Comparison of ENCODE assay signal across 34 cellular contexts in the genomic region with DNA sequence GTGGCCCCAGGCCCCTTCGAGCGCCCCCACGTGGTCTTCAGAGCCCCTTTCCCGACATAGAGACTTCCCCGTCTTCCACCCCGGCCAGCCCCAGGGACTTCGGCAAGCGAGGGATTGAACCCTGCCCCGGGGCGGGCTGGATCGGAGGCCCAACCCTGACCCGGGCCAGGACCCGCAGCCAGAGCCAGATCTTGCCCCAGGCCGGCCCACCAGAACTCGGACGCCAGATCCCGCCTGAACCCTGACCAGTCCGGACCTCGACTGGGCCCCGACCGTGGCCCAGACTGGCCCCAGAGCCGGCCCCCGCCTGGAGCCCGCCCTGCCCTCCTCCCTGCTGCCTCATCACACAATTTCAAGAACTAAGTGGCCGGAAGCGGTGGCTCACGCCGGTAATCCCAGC. TPM values are rescaled to one million over a fixed set of nuclear protein-coding genes. Genes with fewer than 3 reads are reported as not detected.
"Had no signal": no experiment of that assay in that cellular context is flagged by ENCODE, and none has a peak within 500 bp of the region (broad histone marks: within the 10 kb centered on the region; RNA-seq: fewer than 3 reads in every experiment).

No MANE protein-coding gene starts in this region.

- H3K27me3 ChIP-seq: neural progenitor cell, right lobe of liver, thyroid gland had no signal

- H3K4me1 ChIP-seq: neural progenitor cell, parathyroid adenoma, right atrium auricular region, right lobe of liver, uterus had no signal

- H3K4me1 Mint-ChIP-seq: immature natural killer cell; mesothelial cell of epicardium; nephron; neural progenitor cell; stimulated activated memory B cell treated with anti-CD40 and anti-IgM and Interleukin-4, amounts not matched to agents 10 μg/mL and 1 μg/mL and 100 μg/mL, for 72 hours; stimulated activated naive CD8-positive, alpha-beta T cell treated with anti-CD3 and anti-CD28 coated beads, Interleukin-15, amount 100 ng/mL, for 72 hours had no signal

- H3K4me3 Mint-ChIP-seq: immature natural killer cell; mesothelial cell of epicardium; nephron; neural progenitor cell; stimulated activated memory B cell treated with anti-CD40 and anti-IgM and Interleukin-4, amounts not matched to agents 10 μg/mL and 1 μg/mL and 100 μg/mL, for 72 hours; stimulated activated naive CD8-positive, alpha-beta T cell treated with anti-CD3 and anti-CD28 coated beads, Interleukin-15, amount 100 ng/mL, for 72 hours had no signal

- DNase-seq: hypothalamus; immature natural killer cell; left ventricle myocardium inferior; mesendoderm; naive B cell; occipital lobe; right lobe of liver; stimulated activated CD4-positive, alpha-beta T cell treated with anti-CD3 and anti-CD28 coated beads, Interleukin-1b, Interleukin-23, amount 100 ng/mL, for 48 hours; stimulated activated CD4-positive, alpha-beta T cell treated with anti-CD3 and anti-CD28 coated beads, Interleukin-2, amount 100 ng/mL, for 48 hours; stimulated activated CD4-positive, alpha-beta T cell treated with anti-CD3 and anti-CD28 coated beads, Interleukin-4, amount 100 ng/mL, for 4 hours; stimulated activated CD8-positive, alpha-beta memory T cell treated with anti-CD3 and anti-CD28 coated beads, Interleukin-4, amount 100 ng/mL, for 48 hours; stimulated activated naive CD4-positive, alpha-beta T cell treated with Interleukin-2 at 50 U/mL for 16 hours; stimulated activated naive CD8-positive, alpha-beta T cell treated with anti-CD3 and anti-CD28 coated beads, Interleukin-15, amount 100 ng/mL, for 72 hours; substantia nigra; thyroid gland; transverse colon had no signal

- H3K27me3 Mint-ChIP-seq: progenitor cell of endocrine pancreas; stimulated activated memory B cell treated with anti-CD40 and anti-IgM and Interleukin-4, amounts not matched to agents 10 μg/mL and 1 μg/mL and 100 μg/mL, for 72 hours; stimulated activated naive CD8-positive, alpha-beta T cell treated with anti-CD3 and anti-CD28 coated beads, Interleukin-15, amount 100 ng/mL, for 72 hours had no signal

- H3K4me3 ChIP-seq: heart left ventricle, left ventricle myocardium inferior, lung, neural progenitor cell, right atrium auricular region, right lobe of liver, smooth muscle cell, thyroid gland, transverse colon, uterus had no signal

- H3K9me3 ChIP-seq: heart left ventricle, left ventricle myocardium inferior, neutrophil, right atrium auricular region, right lobe of liver, thyroid gland, transverse colon, uterus had no signal

- H3K36me3 ChIP-seq: heart left ventricle, left ventricle myocardium inferior, neural progenitor cell, neutrophil, right atrium auricular region, right lobe of liver, thyroid gland, transverse colon, uterus had no signal

- ATAC-seq: stimulated activated memory B cell treated with anti-CD40 and anti-IgM and Interleukin-4, amounts not matched to agents 10 μg/mL and 1 μg/mL and 100 μg/mL, for 72 hours had no signal

- H3K36me3 Mint-ChIP-seq: immature natural killer cell; mesothelial cell of epicardium; naive B cell; neural progenitor cell; stimulated activated memory B cell treated with anti-CD40 and anti-IgM and Interleukin-4, amounts not matched to agents 10 μg/mL and 1 μg/mL and 100 μg/mL, for 72 hours had no signal

- H3K27ac Mint-ChIP-seq: immature natural killer cell; mesothelial cell of epicardium; naive B cell; nephron; neural progenitor cell; progenitor cell of endocrine pancreas; stimulated activated memory B cell treated with anti-CD40 and anti-IgM and Interleukin-4, amounts not matched to agents 10 μg/mL and 1 μg/mL and 100 μg/mL, for 72 hours; stimulated activated naive CD8-positive, alpha-beta T cell treated with anti-CD3 and anti-CD28 coated beads, Interleukin-15, amount 100 ng/mL, for 72 hours had no signal

- H3K9me3 Mint-ChIP-seq: immature natural killer cell; naive B cell; stimulated activated memory B cell treated with anti-CD40 and anti-IgM and Interleukin-4, amounts not matched to agents 10 μg/mL and 1 μg/mL and 100 μg/mL, for 72 hours; stimulated activated naive CD8-positive, alpha-beta T cell treated with anti-CD3 and anti-CD28 coated beads, Interleukin-15, amount 100 ng/mL, for 72 hours had no signal

- H3K27ac ChIP-seq: heart left ventricle, left ventricle myocardium inferior, neural progenitor cell, neutrophil, parathyroid adenoma, right atrium auricular region, right lobe of liver, thyroid gland, transverse colon, uterus had no signal

RNA-seq across cellular contexts. Expression of a gene that starts 0.3 kb away (rescaled TPM):
- total RNA-seq: heart left ventricle, left ventricle myocardium inferior, lower leg skin, mononuclear cell, osteocyte, progenitor cell of endocrine pancreas, pulmonary artery endothelial cell, renal cortical epithelial cell, right atrium auricular region, right lobe of liver, skeletal muscle tissue, smooth muscle cell, thyroid gland, transverse colon had no signal
